ENCODE assay signal across 8 cellular contexts in the genomic region with DNA sequence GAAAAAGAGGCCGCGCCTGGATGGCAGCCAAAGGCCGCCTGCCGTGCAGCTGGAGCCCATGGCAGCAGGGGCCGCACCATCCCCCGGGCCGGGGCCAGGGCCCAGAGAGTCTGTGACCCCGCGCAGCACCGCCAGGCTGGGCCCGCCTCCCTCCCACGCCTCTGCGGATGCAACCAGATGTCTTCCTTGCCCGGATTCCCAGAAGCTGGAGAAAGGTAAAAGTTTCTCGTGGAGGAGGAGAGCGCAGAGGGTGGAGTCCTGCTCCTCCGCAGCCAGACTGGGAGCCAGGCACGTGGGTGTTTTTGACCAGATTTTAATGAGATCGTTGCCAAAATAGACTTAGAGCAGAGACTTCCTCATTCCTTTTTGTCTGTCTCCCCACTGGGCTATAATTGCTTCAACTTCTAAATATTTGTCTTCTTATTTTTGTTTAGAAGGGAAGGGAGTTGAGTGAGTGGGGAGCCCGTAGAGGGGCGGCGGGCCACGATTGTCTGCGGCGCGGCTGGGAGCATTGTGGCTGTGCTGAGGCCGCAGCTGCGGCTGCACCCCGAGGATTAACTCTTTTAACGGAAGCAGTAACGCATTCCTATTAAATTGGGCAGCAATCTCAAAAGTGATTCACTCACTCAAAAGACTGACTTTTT.
DNase-seq lines count a peak whose midpoint lies in the region; ATAC-seq lines count a peak whose summit lies in the region.

No MANE protein-coding gene starts in this region.

- H3K9me3 ChIP-seq in SK-N-MC (ENCODE audit: low read depth, low read length): no peaks in the 10 kb centered on the region

- DNase-seq in GM04503 (ENCODE audit: low read depth): peak; percentile 74
- no peak for DNase-seq in SK-N-MC (ENCODE audit: low read depth, low spot score)
- DNase-seq in glomerular visceral epithelial cell (ENCODE audit: extremely low spot score): peak; percentile 59
- peak; percentile 87 for DNase-seq in putamen (ENCODE audit: low spot score)
- no peak for DNase-seq in DMS79 treated with DMSO at 0.1 percent for 48 hours (lab: John Stamatoyannopoulos, UW)

- ATAC-seq in GM21576 (IDR thresholded peaks at IDR 0.05; ENCODE audit: unreplicated experiment) (no peak), GM19467 (IDR thresholded peaks at IDR 0.05; ENCODE audit: unreplicated experiment) (no peak), HG02884 (IDR thresholded peaks at IDR 0.05; ENCODE audit: unreplicated experiment) (no peak)

- peak overlapping the region; percentile 51 for H3K9ac ChIP-seq in SK-N-MC (ENCODE audit: insufficient read length)

- H3K27ac ChIP-seq in SK-N-MC: peak overlapping the region; percentile 82

- H3K36me3 ChIP-seq in SK-N-MC (ENCODE audit: insufficient read depth, low read length): peaks cover 43% of the 10 kb centered on the region

- H3K4me3 ChIP-seq in SK-N-MC: peak overlapping the region; percentile 73

Comparison
In these comparisons a context has a peak if more than half of its experiments do, and no peak if none do; other contexts are left out.
1. DNase-seq: peak in GM04503 (single experiment), glomerular visceral epithelial cell (single experiment) and putamen (single experiment); none in SK-N-MC (single experiment) and DMS79 treated with DMSO at 0.1 percent for 48 hours (single experiment).